10 cellular contexts compared by ENCODE assay signal in the genomic region with DNA sequence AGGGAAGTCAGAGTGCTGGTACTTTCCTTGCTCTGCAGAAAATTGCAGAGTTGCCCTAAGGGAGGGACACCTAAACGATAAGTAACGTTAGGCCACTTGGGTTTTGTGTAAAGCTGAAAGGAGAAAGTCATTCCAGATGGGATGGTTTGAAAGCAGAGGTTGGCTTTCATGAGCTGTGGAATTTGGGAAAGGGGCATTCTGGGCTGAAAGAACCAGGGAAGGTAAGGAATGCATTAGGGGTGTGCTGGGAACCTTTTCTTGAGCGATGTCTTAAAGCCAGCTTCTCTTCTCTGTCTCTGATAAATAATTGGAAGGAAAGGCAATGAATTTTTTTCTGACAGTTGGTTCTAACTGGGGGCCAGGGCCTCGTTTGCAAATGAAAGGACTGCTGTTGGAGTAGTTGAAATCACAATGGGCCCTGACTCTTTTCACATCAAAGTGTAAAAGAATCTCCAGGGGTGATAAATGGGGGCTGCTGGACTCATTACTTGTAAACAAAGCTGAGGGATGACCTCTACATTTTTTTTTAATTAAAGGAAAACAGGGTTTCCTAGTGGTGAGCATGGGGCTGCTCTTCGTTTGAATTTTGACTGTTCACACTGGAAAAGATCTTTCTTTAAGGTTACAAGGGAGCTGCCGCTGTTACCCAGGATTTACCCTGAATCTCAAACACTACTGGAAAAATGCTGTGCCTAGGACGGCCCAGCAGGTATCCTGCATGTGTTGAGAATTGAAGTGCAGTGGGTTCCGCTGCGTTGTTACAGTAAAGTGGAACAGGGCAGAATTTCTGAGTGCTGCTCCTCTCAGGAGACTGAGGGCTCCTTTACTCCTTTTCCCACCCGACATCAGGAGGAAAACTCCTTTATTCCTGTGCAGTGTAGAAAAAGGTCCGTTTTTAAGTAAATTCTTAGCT. TPM values are rescaled to one million over a fixed set of nuclear protein-coding genes. Genes with fewer than 3 reads are reported as not detected.
DNase-seq lines count a peak whose midpoint lies in the region; ATAC-seq and TF ChIP-seq lines count a peak whose summit lies in the region.
"Had no signal": no experiment of that assay in that cellular context is flagged by ENCODE, and none has a peak within 500 bp of the region (broad histone marks: within the 10 kb centered on the region; RNA-seq: fewer than 3 reads in every experiment).

No MANE protein-coding gene starts in this region.

- H3K4me1 Mint-ChIP-seq in endodermal cell, result peaks cover 57% of the 10 kb centered on the region
- H3K4me1 Mint-ChIP-seq in neural crest cell, result peaks cover 41% of the 10 kb centered on the region
- H3K4me1 Mint-ChIP-seq in stimulated activated naive B cell treated with anti-CD40 and anti-IgM and Interleukin-4, amounts not matched to agents 10 μg/mL and 1 μg/mL and 100 μg/mL, for 72 hours, result peaks cover 31 to 58% of the 10 kb centered on the region in 2 donors

- H3K9me3 ChIP-seq in KOPT-K1 (ENCODE audit: insufficient read depth, low read length, poor library complexity, severe bottlenecking), result no peaks in the 10 kb centered on the region
- H3K9me3 ChIP-seq in endodermal cell (ENCODE audit: control insufficient read depth, low read length), result no peaks in the 10 kb centered on the region
- H3K9me3 ChIP-seq: breast epithelium had no signal

- peak overlapping the region; percentile 39 for H3K4me3 ChIP-seq in endodermal cell (ENCODE audit: low read length)
- H3K4me3 ChIP-seq: breast epithelium, skin epidermis had no signal

- H3K27me3 ChIP-seq in endodermal cell (ENCODE audit: control insufficient read depth, insufficient read depth, low read length, poor library complexity, severe bottlenecking), result no peaks in the 10 kb centered on the region
- H3K27me3 ChIP-seq: breast epithelium had no signal

- no peaks in the 10 kb centered on the region for H3K27me3 Mint-ChIP-seq in endodermal cell (ENCODE audit: insufficient read depth)
- no peaks in the 10 kb centered on the region for H3K27me3 Mint-ChIP-seq in neural crest cell (ENCODE audit: low read depth)
- no peaks in the 10 kb centered on the region for H3K27me3 Mint-ChIP-seq in stimulated activated naive B cell treated with anti-CD40 and anti-IgM and Interleukin-4, amounts not matched to agents 10 μg/mL and 1 μg/mL and 100 μg/mL, for 72 hours

- ATAC-seq in stimulated activated naive B cell treated with anti-CD40 and anti-IgM and Interleukin-4, amounts not matched to agents 10 μg/mL and 1 μg/mL and 100 μg/mL, for 72 hours (replicated peaks), result no peak

- H3K27ac Mint-ChIP-seq in endodermal cell, result peak overlapping the region; percentile 92
- peak overlapping the region; percentile 87 for H3K27ac Mint-ChIP-seq in neural crest cell (ENCODE audit: unreplicated experiment)
- no peak overlapping the region for H3K27ac Mint-ChIP-seq in stimulated activated naive B cell treated with anti-CD40 and anti-IgM and Interleukin-4, amounts not matched to agents 10 μg/mL and 1 μg/mL and 100 μg/mL, for 72 hours

- peak overlapping the region; percentile 37 for H3K4me3 Mint-ChIP-seq in endodermal cell
- peak overlapping the region; percentile 69 for H3K4me3 Mint-ChIP-seq in neural crest cell
- H3K4me3 Mint-ChIP-seq in stimulated activated naive B cell treated with anti-CD40 and anti-IgM and Interleukin-4, amounts not matched to agents 10 μg/mL and 1 μg/mL and 100 μg/mL, for 72 hours, result no peak overlapping the region

- TF ChIP-seq CTCF in endodermal cell (conservative IDR thresholded peaks at IDR 0.05) (peak; percentile 29), neural crest cell (conservative IDR thresholded peaks at IDR 0.05) (no peak)

- peaks cover 21% of the 10 kb centered on the region for H3K36me3 Mint-ChIP-seq in endodermal cell (ENCODE audit: low read depth)
- no peaks in the 10 kb centered on the region for H3K36me3 Mint-ChIP-seq in neural crest cell (ENCODE audit: low read depth)
- H3K36me3 Mint-ChIP-seq in stimulated activated naive B cell treated with anti-CD40 and anti-IgM and Interleukin-4, amounts not matched to agents 10 μg/mL and 1 μg/mL and 100 μg/mL, for 72 hours, result peaks cover 4 to 13% of the 10 kb centered on the region in 2 donors

- H3K9me3 Mint-ChIP-seq in endodermal cell (no peaks in the 10 kb centered on the region), neural crest cell (no peaks in the 10 kb centered on the region)
- no peaks in the 10 kb centered on the region for H3K9me3 Mint-ChIP-seq in stimulated activated naive B cell treated with anti-CD40 and anti-IgM and Interleukin-4, amounts not matched to agents 10 μg/mL and 1 μg/mL and 100 μg/mL, for 72 hours

- peaks cover 29% of the 10 kb centered on the region for H3K4me1 ChIP-seq in endodermal cell (ENCODE audit: control insufficient read depth, insufficient read depth, low read length)
- H3K4me1 ChIP-seq: breast epithelium had no signal

- H3K27ac ChIP-seq in KOPT-K1 (ENCODE audit: low read depth, low read length, poor library complexity, severe bottlenecking) (peak overlapping the region; percentile 96), endodermal cell (ENCODE audit: low read depth, low read length) (peak overlapping the region; percentile 95)
- H3K27ac ChIP-seq: breast epithelium had no signal

- DNase-seq in ELF-1 (ENCODE audit: low read depth, low spot score) (peak; percentile 94), endodermal cell (peak; percentile 89), neural crest cell (ENCODE audit: low read depth, low spot score) (no peak), NCI-H2171 (lab: John Stamatoyannopoulos, UW) (no peak)
- DNase-seq in stimulated activated CD4-positive, alpha-beta T cell treated with anti-CD3 and anti-CD28 coated beads, Interleukin-4, amount 100 ng/mL, for 24 hours, result no peak
- no peak for DNase-seq in stimulated activated naive CD4-positive, alpha-beta T cell treated with Interleukin-2 at 50 U/mL for 16 hours (lab: John Stamatoyannopoulos, UW)
- no peak for DNase-seq in stimulated activated naive B cell treated with anti-CD40 and anti-IgM and Interleukin-4, amounts not matched to agents 10 μg/mL and 1 μg/mL and 100 μg/mL, for 72 hours

- H3K9ac ChIP-seq in endodermal cell (ENCODE audit: extremely low read depth, low read length, poor library complexity, severe bottlenecking), result peak overlapping the region; percentile 19

- H3K36me3 ChIP-seq in KOPT-K1 (ENCODE audit: insufficient read depth, low read length) (no peaks in the 10 kb centered on the region), endodermal cell (ENCODE audit: control insufficient read depth, insufficient read depth, low read length) (peaks cover 29% of the 10 kb centered on the region)
- H3K36me3 ChIP-seq: breast epithelium had no signal

- 6 to 11% methylated on average over 8 to 11 of the region's 11 CpGs for WGBS in endodermal cell (ENCODE audit: insufficient coverage in 1 of 2, insufficient read length in 1 of 2), 2 experiments

RNA-seq across cellular contexts. Expression of gene AFF1, which starts 25.0 kb away (rescaled TPM):
- total RNA-seq in endodermal cell (100 to 1,000 TPM; 134 to 171 TPM), neural crest cell (34.1 and 37.8 TPM in 2 replicates)
- polyA plus RNA-seq in endodermal cell (2013, experiment 1 of 2), result 30.2 TPM
- 31.3 TPM for polyA plus RNA-seq in endodermal cell (2013, experiment 2 of 2)

Comparison
In these comparisons a context has a peak if more than half of its experiments do, and no peak if none do; other contexts are left out.
1. DNase-seq: peak in ELF-1 (single experiment) and endodermal cell (single experiment); none in neural crest cell (single experiment), NCI-H2171 (single experiment), stimulated activated CD4-positive, alpha-beta T cell treated with anti-CD3 and anti-CD28 coated beads, Interleukin-4, amount 100 ng/mL, for 24 hours (single experiment), stimulated activated naive CD4-positive, alpha-beta T cell treated with Interleukin-2 at 50 U/mL for 16 hours (single experiment) and stimulated activated naive B cell treated with anti-CD40 and anti-IgM and Interleukin-4, amounts not matched to agents 10 μg/mL and 1 μg/mL and 100 μg/mL, for 72 hours (single experiment).
2. H3K4me3 Mint-ChIP-seq: peak in endodermal cell (single experiment) and neural crest cell (single experiment); none in stimulated activated naive B cell treated with anti-CD40 and anti-IgM and Interleukin-4, amounts not matched to agents 10 μg/mL and 1 μg/mL and 100 μg/mL, for 72 hours (0 of 2).